ENCODE assay signal across 17 cellular contexts in genomic region chr6:163757506-163757905, GRCh38.
"Had no signal": no experiment of that assay in that cellular context is flagged by ENCODE, and none has a peak within 500 bp of the region (broad histone marks: within the 10 kb centered on the region; RNA-seq: fewer than 3 reads in every experiment).

No MANE protein-coding gene starts in this region.

- H3K4me3 Mint-ChIP-seq: activated CD4-positive, alpha-beta T cell treated with anti-CD3 and anti-CD28 coated beads, Interleukin-2, amount 10 ng/mL, durations not matched to agents 7 days and 5 days; activated naive CD8-positive, alpha-beta T cell treated with anti-CD3 and anti-CD28 coated beads, Interleukin-2, amount 10 ng/mL, durations not matched to agents 7 days and 5 days; activated T-helper 1 cell treated with anti-CD3 and anti-CD28 coated beads, Interleukin-12 subunit alpha, Interleukin-12 subunit beta, Interleukin-2, Interleukin-4 antibody, amounts not matched to agents 30 ng/mL and 10 ng/mL and 1 ng/mL, durations not matched to agents 14 hours and 24 hours and 36 hours; brain; mesothelial cell of epicardium; nephron progenitor cell; stimulated activated naive CD8-positive, alpha-beta T cell treated with anti-CD3 and anti-CD28 coated beads, Interleukin-15, Interleukin-2, amounts not matched to agents 100 ng/mL and 50 ng/mL, for 24 hours; T-helper 17 cell had no signal

- H3K9me3 ChIP-seq: colonic mucosa, right atrium auricular region had no signal

- ATAC-seq: T-helper 17 cell had no signal

- H3K4me1 Mint-ChIP-seq: activated naive CD8-positive, alpha-beta T cell treated with anti-CD3 and anti-CD28 coated beads, Interleukin-2, amount 10 ng/mL, durations not matched to agents 7 days and 5 days; mesothelial cell of epicardium; nephron progenitor cell; T-helper 17 cell had no signal

- H3K9me3 Mint-ChIP-seq: stimulated activated naive CD8-positive, alpha-beta T cell treated with anti-CD3 and anti-CD28 coated beads, Interleukin-15, Interleukin-2, amounts not matched to agents 100 ng/mL and 50 ng/mL, for 24 hours had no signal

- H3K27ac ChIP-seq: colonic mucosa, esophagus muscularis mucosa, right atrium auricular region, skin epidermis, suprapubic skin had no signal

- H3K4me1 ChIP-seq: colonic mucosa, esophagus muscularis mucosa, right atrium auricular region, suprapubic skin had no signal

- H3K36me3 Mint-ChIP-seq: mesothelial cell of epicardium had no signal

- H3K4me3 ChIP-seq: colonic mucosa, esophagus muscularis mucosa, right atrium auricular region, skin epidermis, suprapubic skin had no signal

- DNase-seq: activated CD4-positive, alpha-beta T cell treated with anti-CD3 and anti-CD28 coated beads, Interleukin-2, amount 10 ng/mL, durations not matched to agents 7 days and 5 days; activated CD8-positive, alpha-beta memory T cell treated with anti-CD3 and anti-CD28 coated beads for 24 hours; activated naive CD8-positive, alpha-beta T cell treated with anti-CD3 and anti-CD28 coated beads, Interleukin-2, amount 10 ng/mL, durations not matched to agents 7 days and 5 days; central memory CD4-positive, alpha-beta T cell; colonic mucosa; hippocampal formation; nephron progenitor cell; T-helper 17 cell had no signal

- H3K27me3 ChIP-seq: colonic mucosa, esophagus muscularis mucosa, right atrium auricular region, suprapubic skin had no signal

- H3K27ac Mint-ChIP-seq: activated CD4-positive, alpha-beta T cell treated with anti-CD3 and anti-CD28 coated beads, Interleukin-2, amount 10 ng/mL, durations not matched to agents 7 days and 5 days; activated naive CD8-positive, alpha-beta T cell treated with anti-CD3 and anti-CD28 coated beads, Interleukin-2, amount 10 ng/mL, durations not matched to agents 7 days and 5 days; activated T-helper 1 cell treated with anti-CD3 and anti-CD28 coated beads, Interleukin-12 subunit alpha, Interleukin-12 subunit beta, Interleukin-2, Interleukin-4 antibody, amounts not matched to agents 30 ng/mL and 10 ng/mL and 1 ng/mL, durations not matched to agents 14 hours and 24 hours and 36 hours; brain; mesothelial cell of epicardium; nephron progenitor cell; progenitor cell of endocrine pancreas; stimulated activated naive CD8-positive, alpha-beta T cell treated with anti-CD3 and anti-CD28 coated beads, Interleukin-15, Interleukin-2, amounts not matched to agents 100 ng/mL and 50 ng/mL, for 24 hours; T-helper 17 cell had no signal

- H3K36me3 ChIP-seq: colonic mucosa, esophagus muscularis mucosa, right atrium auricular region, suprapubic skin had no signal
